In the genomic region with DNA sequence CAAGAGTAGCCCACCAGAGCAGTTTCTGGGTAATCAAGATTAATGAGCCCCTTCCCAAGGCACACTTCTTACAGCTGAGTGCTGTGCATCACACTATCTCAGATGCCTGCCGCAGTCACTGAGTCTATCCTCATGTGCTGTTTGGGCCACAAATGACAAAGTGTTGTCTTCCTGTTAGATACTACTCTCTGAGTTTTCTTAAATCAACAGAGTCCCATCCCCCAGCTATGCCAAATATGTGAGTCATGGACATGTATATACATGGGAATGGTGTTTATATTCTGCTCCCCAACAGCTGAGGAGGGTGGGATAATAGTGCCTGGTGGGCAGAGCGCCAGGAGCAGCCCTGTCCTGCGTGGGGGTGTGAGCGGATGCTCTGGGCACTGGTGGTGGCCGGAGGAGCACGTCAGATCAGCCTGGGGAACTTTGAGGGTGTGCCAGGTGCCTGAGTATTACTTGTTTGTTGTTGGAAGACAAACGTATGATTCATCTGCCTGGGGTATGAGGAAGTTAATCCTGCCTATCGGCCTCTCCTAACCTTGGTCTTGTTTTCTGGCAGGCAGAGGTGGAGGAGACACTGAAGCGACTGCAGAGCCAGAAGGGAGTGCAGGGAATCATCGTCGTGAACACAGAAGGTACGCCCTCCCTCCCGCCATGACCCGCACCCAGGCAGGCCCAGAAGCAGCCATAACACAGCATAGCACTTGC, we compare ENCODE assay signal across 1 cellular context.
TF ChIP-seq lines count a peak whose summit lies in the region.

No MANE protein-coding gene starts in this region.

TF ChIP-seq in HepG2, 621 proteins besides CTCF, POLR2A, EP300 and RAD21 (continued from another document and continues in another):
- TF ChIP-seq, protein P1, sequence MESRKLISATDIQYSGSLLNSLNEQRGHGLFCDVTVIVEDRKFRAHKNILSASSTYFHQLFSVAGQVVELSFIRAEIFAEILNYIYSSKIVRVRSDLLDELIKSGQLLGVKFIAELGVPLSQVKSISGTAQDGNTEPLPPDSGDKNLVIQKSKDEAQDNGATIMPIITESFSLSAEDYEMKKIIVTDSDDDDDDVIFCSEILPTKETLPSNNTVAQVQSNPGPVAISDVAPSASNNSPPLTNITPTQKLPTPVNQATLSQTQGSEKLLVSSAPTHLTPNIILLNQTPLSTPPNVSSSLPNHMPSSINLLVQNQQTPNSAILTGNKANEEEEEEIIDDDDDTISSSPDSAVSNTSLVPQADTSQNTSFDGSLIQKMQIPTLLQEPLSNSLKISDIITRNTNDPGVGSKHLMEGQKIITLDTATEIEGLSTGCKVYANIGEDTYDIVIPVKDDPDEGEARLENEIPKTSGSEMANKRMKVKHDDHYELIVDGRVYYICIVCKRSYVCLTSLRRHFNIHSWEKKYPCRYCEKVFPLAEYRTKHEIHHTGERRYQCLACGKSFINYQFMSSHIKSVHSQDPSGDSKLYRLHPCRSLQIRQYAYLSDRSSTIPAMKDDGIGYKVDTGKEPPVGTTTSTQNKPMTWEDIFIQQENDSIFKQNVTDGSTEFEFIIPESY (CRISPR knock-in tag; IDR thresholded peaks at IDR 0.05): peak; percentile 95
- TF ChIP-seq EED (CRISPR knock-in tag; IDR thresholded peaks at IDR 0.05) (no peak), CENPX (CRISPR knock-in tag; IDR thresholded peaks at IDR 0.05) (no peak), ZNF282 (IDR thresholded peaks at IDR 0.05; ENCODE audit: partially characterized antibody) (no peak), ZNF562 (CRISPR knock-in tag; IDR thresholded peaks at IDR 0.05; ENCODE audit: borderline replicate concordance) (no peak), FOSL1 (CRISPR knock-in tag; IDR thresholded peaks at IDR 0.05; ENCODE audit: borderline replicate concordance) (peak; percentile 89), ZNF460 (CRISPR knock-in tag; IDR thresholded peaks at IDR 0.05; ENCODE audit: borderline replicate concordance) (peak; percentile 37; the same call in 1 of the 2 replicates), KMT2A (CRISPR knock-in tag; IDR thresholded peaks at IDR 0.05) (peak; percentile 44; the same call in 1 of the 2 replicates), HCFC1 (IDR thresholded peaks at IDR 0.05; ENCODE audit: low read depth, low read length) (no peak), JDP2 (CRISPR knock-in tag; IDR thresholded peaks at IDR 0.05; ENCODE audit: borderline replicate concordance) (no peak), SP5 (CRISPR knock-in tag; IDR thresholded peaks at IDR 0.05; ENCODE audit: borderline replicate concordance, low read depth) (peak; percentile 93), FIP1L1 (IDR thresholded peaks at IDR 0.05; ENCODE audit: borderline replicate concordance, insufficient read depth, low read depth, low read length) (no peak), MAF1 (CRISPR knock-in tag; IDR thresholded peaks at IDR 0.05; ENCODE audit: borderline replicate concordance) (no peak), PHF5A (CRISPR knock-in tag; IDR thresholded peaks at IDR 0.05; ENCODE audit: low read depth, unreplicated experiment) (peak; percentile 97), RXRA (CRISPR knock-in tag; IDR thresholded peaks at IDR 0.05) (peak; percentile 89), CHCHD3 (CRISPR knock-in tag; IDR thresholded peaks at IDR 0.05) (peak; percentile 80; the same call in 1 of the 2 replicates), SETDB1 (CRISPR knock-in tag; IDR thresholded peaks at IDR 0.05; ENCODE audit: borderline replicate concordance) (no peak), FOXJ3 (CRISPR knock-in tag; IDR thresholded peaks at IDR 0.05; ENCODE audit: borderline replicate concordance) (peak; percentile 70), FLYWCH1 (CRISPR knock-in tag; IDR thresholded peaks at IDR 0.05) (no peak), ZBTB20 (CRISPR knock-in tag; IDR thresholded peaks at IDR 0.05; ENCODE audit: borderline replicate concordance, low read depth) (peak; percentile 99), REL (CRISPR knock-in tag; conservative IDR thresholded peaks at IDR 0.05) (no peak; the same call in 1 of the 2 replicates), U2AF2 (IDR thresholded peaks at IDR 0.05; ENCODE audit: low read depth, low read length) (no peak), ZNF737 (CRISPR knock-in tag; IDR thresholded peaks at IDR 0.05; ENCODE audit: borderline replicate concordance) (no peak), PHF21A (CRISPR knock-in tag; IDR thresholded peaks at IDR 0.05) (peak; percentile 77), SAFB2 (CRISPR knock-in tag; IDR thresholded peaks at IDR 0.05; ENCODE audit: borderline replicate concordance, low read depth) (no peak), ZNF256 (CRISPR knock-in tag; conservative IDR thresholded peaks at IDR 0.05) (0 out of 2 replicates have a peak, but pooled peaks have one; percentile 61), CHD4 (IDR thresholded peaks at IDR 0.05; ENCODE audit: borderline replicate concordance, low read length) (peak; percentile 81; the same call in 1 of the 2 replicates), ZKSCAN8 (CRISPR knock-in tag; IDR thresholded peaks at IDR 0.05; ENCODE audit: borderline replicate concordance) (peak; percentile 97)
- TF ChIP-seq, protein P2, sequence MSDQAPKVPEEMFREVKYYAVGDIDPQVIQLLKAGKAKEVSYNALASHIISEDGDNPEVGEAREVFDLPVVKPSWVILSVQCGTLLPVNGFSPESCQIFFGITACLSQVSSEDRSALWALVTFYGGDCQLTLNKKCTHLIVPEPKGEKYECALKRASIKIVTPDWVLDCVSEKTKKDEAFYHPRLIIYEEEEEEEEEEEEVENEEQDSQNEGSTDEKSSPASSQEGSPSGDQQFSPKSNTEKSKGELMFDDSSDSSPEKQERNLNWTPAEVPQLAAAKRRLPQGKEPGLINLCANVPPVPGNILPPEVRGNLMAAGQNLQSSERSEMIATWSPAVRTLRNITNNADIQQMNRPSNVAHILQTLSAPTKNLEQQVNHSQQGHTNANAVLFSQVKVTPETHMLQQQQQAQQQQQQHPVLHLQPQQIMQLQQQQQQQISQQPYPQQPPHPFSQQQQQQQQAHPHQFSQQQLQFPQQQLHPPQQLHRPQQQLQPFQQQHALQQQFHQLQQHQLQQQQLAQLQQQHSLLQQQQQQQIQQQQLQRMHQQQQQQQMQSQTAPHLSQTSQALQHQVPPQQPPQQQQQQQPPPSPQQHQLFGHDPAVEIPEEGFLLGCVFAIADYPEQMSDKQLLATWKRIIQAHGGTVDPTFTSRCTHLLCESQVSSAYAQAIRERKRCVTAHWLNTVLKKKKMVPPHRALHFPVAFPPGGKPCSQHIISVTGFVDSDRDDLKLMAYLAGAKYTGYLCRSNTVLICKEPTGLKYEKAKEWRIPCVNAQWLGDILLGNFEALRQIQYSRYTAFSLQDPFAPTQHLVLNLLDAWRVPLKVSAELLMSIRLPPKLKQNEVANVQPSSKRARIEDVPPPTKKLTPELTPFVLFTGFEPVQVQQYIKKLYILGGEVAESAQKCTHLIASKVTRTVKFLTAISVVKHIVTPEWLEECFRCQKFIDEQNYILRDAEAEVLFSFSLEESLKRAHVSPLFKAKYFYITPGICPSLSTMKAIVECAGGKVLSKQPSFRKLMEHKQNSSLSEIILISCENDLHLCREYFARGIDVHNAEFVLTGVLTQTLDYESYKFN (CRISPR knock-in tag; conservative IDR thresholded peaks at IDR 0.05): peak; percentile 92
- TF ChIP-seq, protein P3, sequence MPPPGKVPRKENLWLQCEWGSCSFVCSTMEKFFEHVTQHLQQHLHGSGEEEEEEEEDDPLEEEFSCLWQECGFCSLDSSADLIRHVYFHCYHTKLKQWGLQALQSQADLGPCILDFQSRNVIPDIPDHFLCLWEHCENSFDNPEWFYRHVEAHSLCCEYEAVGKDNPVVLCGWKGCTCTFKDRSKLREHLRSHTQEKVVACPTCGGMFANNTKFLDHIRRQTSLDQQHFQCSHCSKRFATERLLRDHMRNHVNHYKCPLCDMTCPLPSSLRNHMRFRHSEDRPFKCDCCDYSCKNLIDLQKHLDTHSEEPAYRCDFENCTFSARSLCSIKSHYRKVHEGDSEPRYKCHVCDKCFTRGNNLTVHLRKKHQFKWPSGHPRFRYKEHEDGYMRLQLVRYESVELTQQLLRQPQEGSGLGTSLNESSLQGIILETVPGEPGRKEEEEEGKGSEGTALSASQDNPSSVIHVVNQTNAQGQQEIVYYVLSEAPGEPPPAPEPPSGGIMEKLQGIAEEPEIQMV (CRISPR knock-in tag; IDR thresholded peaks at IDR 0.05; ENCODE audit: low read depth): peak; percentile 69; the same call in 1 of the 2 replicates
- TF ChIP-seq, protein P4, sequence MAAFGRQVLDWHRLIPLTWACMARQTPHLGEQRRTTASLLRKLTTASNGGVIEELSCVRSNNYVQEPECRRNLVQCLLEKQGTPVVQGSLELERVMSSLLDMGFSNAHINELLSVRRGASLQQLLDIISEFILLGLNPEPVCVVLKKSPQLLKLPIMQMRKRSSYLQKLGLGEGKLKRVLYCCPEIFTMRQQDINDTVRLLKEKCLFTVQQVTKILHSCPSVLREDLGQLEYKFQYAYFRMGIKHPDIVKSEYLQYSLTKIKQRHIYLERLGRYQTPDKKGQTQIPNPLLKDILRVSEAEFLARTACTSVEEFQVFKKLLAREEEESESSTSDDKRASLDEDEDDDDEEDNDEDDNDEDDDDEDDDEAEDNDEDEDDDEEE (CRISPR knock-in tag; IDR thresholded peaks at IDR 0.05): no peak
- TF ChIP-seq, protein P5, sequence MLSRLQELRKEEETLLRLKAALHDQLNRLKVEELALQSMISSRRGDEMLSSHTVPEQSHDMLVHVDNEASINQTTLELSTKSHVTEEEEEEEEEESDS (CRISPR knock-in tag; IDR thresholded peaks at IDR 0.05; ENCODE audit: borderline replicate concordance): no peak
- TF ChIP-seq, protein P6, sequence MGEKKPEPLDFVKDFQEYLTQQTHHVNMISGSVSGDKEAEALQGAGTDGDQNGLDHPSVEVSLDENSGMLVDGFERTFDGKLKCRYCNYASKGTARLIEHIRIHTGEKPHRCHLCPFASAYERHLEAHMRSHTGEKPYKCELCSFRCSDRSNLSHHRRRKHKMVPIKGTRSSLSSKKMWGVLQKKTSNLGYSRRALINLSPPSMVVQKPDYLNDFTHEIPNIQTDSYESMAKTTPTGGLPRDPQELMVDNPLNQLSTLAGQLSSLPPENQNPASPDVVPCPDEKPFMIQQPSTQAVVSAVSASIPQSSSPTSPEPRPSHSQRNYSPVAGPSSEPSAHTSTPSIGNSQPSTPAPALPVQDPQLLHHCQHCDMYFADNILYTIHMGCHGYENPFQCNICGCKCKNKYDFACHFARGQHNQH (CRISPR knock-in tag; IDR thresholded peaks at IDR 0.05): peak; percentile 98
- TF ChIP-seq, protein P7, sequence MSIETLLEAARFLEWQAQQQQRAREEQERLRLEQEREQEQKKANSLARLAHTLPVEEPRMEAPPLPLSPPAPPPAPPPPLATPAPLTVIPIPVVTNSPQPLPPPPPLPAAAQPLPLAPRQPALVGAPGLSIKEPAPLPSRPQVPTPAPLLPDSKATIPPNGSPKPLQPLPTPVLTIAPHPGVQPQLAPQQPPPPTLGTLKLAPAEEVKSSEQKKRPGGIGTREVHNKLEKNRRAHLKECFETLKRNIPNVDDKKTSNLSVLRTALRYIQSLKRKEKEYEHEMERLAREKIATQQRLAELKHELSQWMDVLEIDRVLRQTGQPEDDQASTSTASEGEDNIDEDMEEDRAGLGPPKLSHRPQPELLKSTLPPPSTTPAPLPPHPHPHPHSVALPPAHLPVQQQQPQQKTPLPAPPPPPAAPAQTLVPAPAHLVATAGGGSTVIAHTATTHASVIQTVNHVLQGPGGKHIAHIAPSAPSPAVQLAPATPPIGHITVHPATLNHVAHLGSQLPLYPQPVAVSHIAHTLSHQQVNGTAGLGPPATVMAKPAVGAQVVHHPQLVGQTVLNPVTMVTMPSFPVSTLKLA (IDR thresholded peaks at IDR 0.05): peak; percentile 82; the same call in 1 of the 2 replicates
- TF ChIP-seq, protein P8, sequence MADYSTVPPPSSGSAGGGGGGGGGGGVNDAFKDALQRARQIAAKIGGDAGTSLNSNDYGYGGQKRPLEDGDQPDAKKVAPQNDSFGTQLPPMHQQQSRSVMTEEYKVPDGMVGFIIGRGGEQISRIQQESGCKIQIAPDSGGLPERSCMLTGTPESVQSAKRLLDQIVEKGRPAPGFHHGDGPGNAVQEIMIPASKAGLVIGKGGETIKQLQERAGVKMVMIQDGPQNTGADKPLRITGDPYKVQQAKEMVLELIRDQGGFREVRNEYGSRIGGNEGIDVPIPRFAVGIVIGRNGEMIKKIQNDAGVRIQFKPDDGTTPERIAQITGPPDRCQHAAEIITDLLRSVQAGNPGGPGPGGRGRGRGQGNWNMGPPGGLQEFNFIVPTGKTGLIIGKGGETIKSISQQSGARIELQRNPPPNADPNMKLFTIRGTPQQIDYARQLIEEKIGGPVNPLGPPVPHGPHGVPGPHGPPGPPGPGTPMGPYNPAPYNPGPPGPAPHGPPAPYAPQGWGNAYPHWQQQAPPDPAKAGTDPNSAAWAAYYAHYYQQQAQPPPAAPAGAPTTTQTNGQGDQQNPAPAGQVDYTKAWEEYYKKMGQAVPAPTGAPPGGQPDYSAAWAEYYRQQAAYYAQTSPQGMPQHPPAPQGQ (CRISPR knock-in tag; IDR thresholded peaks at IDR 0.05; ENCODE audit: borderline replicate concordance): no peak
- TF ChIP-seq, protein P9, sequence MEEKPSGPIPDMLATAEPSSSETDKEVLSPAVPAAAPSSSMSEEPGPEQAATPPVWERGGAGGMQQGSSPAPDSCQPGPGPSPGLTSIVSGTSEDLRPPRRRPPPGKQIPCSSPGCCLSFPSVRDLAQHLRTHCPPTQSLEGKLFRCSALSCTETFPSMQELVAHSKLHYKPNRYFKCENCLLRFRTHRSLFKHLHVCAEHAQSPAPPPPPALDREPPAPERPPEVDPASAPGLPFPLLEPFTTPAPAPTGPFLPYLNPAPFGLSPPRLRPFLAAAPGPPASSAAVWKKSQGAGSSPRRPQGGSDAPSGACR (CRISPR knock-in tag; IDR thresholded peaks at IDR 0.05): no peak
- TF ChIP-seq, protein P10, sequence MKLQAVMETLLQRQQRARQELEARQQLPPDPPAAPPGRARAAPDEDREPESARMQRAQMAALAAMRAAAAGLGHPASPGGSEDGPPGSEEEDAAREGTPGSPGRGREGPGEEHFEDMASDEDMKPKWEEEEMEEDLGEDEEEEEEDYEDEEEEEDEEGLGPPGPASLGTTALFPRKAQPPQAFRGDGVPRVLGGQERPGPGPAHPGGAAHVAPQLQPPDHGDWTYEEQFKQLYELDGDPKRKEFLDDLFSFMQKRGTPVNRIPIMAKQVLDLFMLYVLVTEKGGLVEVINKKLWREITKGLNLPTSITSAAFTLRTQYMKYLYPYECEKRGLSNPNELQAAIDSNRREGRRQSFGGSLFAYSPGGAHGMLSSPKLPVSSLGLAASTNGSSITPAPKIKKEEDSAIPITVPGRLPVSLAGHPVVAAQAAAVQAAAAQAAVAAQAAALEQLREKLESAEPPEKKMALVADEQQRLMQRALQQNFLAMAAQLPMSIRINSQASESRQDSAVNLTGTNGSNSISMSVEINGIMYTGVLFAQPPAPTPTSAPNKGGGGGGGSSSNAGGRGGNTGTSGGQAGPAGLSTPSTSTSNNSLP (IDR thresholded peaks at IDR 0.05; ENCODE audit: low read depth, low read length): peak; percentile 95
- TF ChIP-seq, protein P11, sequence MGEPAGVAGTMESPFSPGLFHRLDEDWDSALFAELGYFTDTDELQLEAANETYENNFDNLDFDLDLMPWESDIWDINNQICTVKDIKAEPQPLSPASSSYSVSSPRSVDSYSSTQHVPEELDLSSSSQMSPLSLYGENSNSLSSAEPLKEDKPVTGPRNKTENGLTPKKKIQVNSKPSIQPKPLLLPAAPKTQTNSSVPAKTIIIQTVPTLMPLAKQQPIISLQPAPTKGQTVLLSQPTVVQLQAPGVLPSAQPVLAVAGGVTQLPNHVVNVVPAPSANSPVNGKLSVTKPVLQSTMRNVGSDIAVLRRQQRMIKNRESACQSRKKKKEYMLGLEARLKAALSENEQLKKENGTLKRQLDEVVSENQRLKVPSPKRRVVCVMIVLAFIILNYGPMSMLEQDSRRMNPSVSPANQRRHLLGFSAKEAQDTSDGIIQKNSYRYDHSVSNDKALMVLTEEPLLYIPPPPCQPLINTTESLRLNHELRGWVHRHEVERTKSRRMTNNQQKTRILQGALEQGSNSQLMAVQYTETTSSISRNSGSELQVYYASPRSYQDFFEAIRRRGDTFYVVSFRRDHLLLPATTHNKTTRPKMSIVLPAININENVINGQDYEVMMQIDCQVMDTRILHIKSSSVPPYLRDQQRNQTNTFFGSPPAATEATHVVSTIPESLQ (CRISPR knock-in tag; conservative IDR thresholded peaks at IDR 0.05): no peak
